ENCODE assay signal across 12 cellular contexts in genomic region chr22:24435323-24435645, GRCh38. TPM values are rescaled to one million over a fixed set of nuclear protein-coding genes. Genes with fewer than 3 reads are reported as not detected.
DNase-seq lines count a peak whose midpoint lies in the region; ATAC-seq and TF ChIP-seq lines count a peak whose summit lies in the region.
"Had no signal": no experiment of that assay in that cellular context is flagged by ENCODE, and none has a peak within 500 bp of the region (broad histone marks: within the 10 kb centered on the region; RNA-seq: fewer than 3 reads in every experiment).

No MANE protein-coding gene starts in this region.

- H3K4me1 ChIP-seq in left ventricle myocardium inferior (peaks cover 74% of the 10 kb centered on the region), upper lobe of right lung (peaks cover 45% of the 10 kb centered on the region)

- peaks cover 79% of the 10 kb centered on the region for H3K4me1 Mint-ChIP-seq in activated CD4-positive, alpha-beta memory T cell treated with anti-CD3 and anti-CD28 coated beads for 36 hours (ENCODE audit: low read depth)
- peaks cover 53% of the 10 kb centered on the region for H3K4me1 Mint-ChIP-seq in memory B cell

- intact Hi-C loops in left ventricle myocardium inferior (cut with micrococcal nuclease), result no loop called here
- intact Hi-C loops in left ventricle myocardium superior (cut with micrococcal nuclease), result no loop called here
- intact Hi-C loops in activated CD4-positive, alpha-beta memory T cell treated with anti-CD3 and anti-CD28 coated beads for 36 hours (cut with micrococcal nuclease), result loop anchor here (2.0 kb wide), 1 partner anchor 34 kb away; no protein-coding TSS in a partner anchor
- intact Hi-C loops in upper lobe of right lung (cut with DNase I), result no loop called here

- no peaks in the 10 kb centered on the region for H3K27me3 ChIP-seq in left ventricle myocardium inferior (ENCODE audit: low read depth)
- H3K27me3 ChIP-seq in upper lobe of right lung, result no peaks in the 10 kb centered on the region
- H3K27me3 ChIP-seq: vagina had no signal

- no peak for DNase-seq in left ventricle myocardium inferior
- DNase-seq in left ventricle myocardium superior, result no peak
- no peak for DNase-seq in activated CD4-positive, alpha-beta memory T cell treated with anti-CD3 and anti-CD28 coated beads for 36 hours
- no peak for DNase-seq in memory B cell (ENCODE audit: low spot score in 2 of 2)
- no peak for DNase-seq in upper lobe of right lung
- no peak for DNase-seq in inferior parietal cortex (ENCODE audit: extremely low spot score)
- DNase-seq: GOT3, NCI-H1694 had no signal

- H3K27ac Mint-ChIP-seq in activated CD4-positive, alpha-beta memory T cell treated with anti-CD3 and anti-CD28 coated beads for 36 hours, result peak overlapping the region; percentile 100
- H3K27ac Mint-ChIP-seq in memory B cell, result peak overlapping the region; percentile 97

- no peak overlapping the region for H3K4me3 ChIP-seq in left ventricle myocardium inferior
- H3K4me3 ChIP-seq in upper lobe of right lung, result no peak overlapping the region
- H3K4me3 ChIP-seq: vagina had no signal

- H3K27me3 Mint-ChIP-seq in activated CD4-positive, alpha-beta memory T cell treated with anti-CD3 and anti-CD28 coated beads for 36 hours, result no peaks in the 10 kb centered on the region
- no peaks in the 10 kb centered on the region for H3K27me3 Mint-ChIP-seq in memory B cell

- H3K9me3 ChIP-seq in left ventricle myocardium inferior (replicated peaks) (no peaks in the 10 kb centered on the region), upper lobe of right lung (no peaks in the 10 kb centered on the region)
- H3K9me3 ChIP-seq: vagina had no signal

- peak overlapping the region; percentile 69 for H3K4me3 Mint-ChIP-seq in activated CD4-positive, alpha-beta memory T cell treated with anti-CD3 and anti-CD28 coated beads for 36 hours
- H3K4me3 Mint-ChIP-seq in memory B cell, result peak overlapping the region; percentile 78

- ATAC-seq in left ventricle myocardium superior, result no peak
- no peak for ATAC-seq in memory B cell (ENCODE audit: low read depth)
- ATAC-seq in upper lobe of right lung, result no peak
- ATAC-seq in HG03442 (IDR thresholded peaks at IDR 0.05; ENCODE audit: unreplicated experiment), result no peak
- no peak for ATAC-seq in HG03039 (IDR thresholded peaks at IDR 0.05; ENCODE audit: unreplicated experiment)
- ATAC-seq: SK-N-SH treated with all-trans-retinoic acid at 6 μM for 48 hours had no signal

- peaks cover 19% of the 10 kb centered on the region for H3K36me3 Mint-ChIP-seq in activated CD4-positive, alpha-beta memory T cell treated with anti-CD3 and anti-CD28 coated beads for 36 hours
- H3K36me3 Mint-ChIP-seq in memory B cell, result peaks cover 4% of the 10 kb centered on the region

- TF ChIP-seq CTCF in left ventricle myocardium inferior (IDR thresholded peaks at IDR 0.05; ENCODE audit: borderline replicate concordance), result no peak
- TF ChIP-seq CTCF in upper lobe of right lung (IDR thresholded peaks at IDR 0.05), result no peak

- CTCF ChIA-PET in activated CD4-positive, alpha-beta memory T cell treated with anti-CD3 and anti-CD28 coated beads for 36 hours (lab: Charles Lee), result interaction anchor here (1.0 to 2.9 kb wide), 8 partner anchors 9 to 90 kb away, joined by 3 to 22 read pairs (median 6); no protein-coding TSS in a partner anchor

- H3K27ac ChIP-seq in left ventricle myocardium inferior (replicated peaks) (peak overlapping the region; percentile 79), upper lobe of right lung (peak overlapping the region; percentile 63)

- POLR2A ChIA-PET in activated CD4-positive, alpha-beta memory T cell treated with anti-CD3 and anti-CD28 coated beads for 36 hours (lab: Charles Lee), result interaction anchor here (0.9 to 3.2 kb wide), 7 partner anchors 9 to 120 kb away, joined by 3 to 21 read pairs (median 5); partner anchors contain the start of genes ADORA2A and GUCD1

- no peaks in the 10 kb centered on the region for H3K9me3 Mint-ChIP-seq in activated CD4-positive, alpha-beta memory T cell treated with anti-CD3 and anti-CD28 coated beads for 36 hours
- no peaks in the 10 kb centered on the region for H3K9me3 Mint-ChIP-seq in memory B cell

- H3K36me3 ChIP-seq in left ventricle myocardium inferior, result no peaks in the 10 kb centered on the region
- no peaks in the 10 kb centered on the region for H3K36me3 ChIP-seq in upper lobe of right lung
- H3K36me3 ChIP-seq: vagina had no signal

RNA-seq across cellular contexts. Expression of gene ADORA2A, which starts 7.9 kb away (rescaled TPM):
- total RNA-seq in left ventricle myocardium inferior (3.6 TPM), left ventricle myocardium superior (4.1 TPM), upper lobe of right lung (17.2 TPM)
- 10 to 100 TPM; 30.5 to 33.0 TPM for total RNA-seq in activated CD4-positive, alpha-beta memory T cell treated with anti-CD3 and anti-CD28 coated beads for 36 hours

RNA-seq across cellular contexts. Expression of gene UPB1, which starts 59.8 kb away (rescaled TPM):
- 1.1 TPM for total RNA-seq in left ventricle myocardium inferior
- 0.97 TPM for total RNA-seq in left ventricle myocardium superior
- under 1 TPM; 0.19 to 0.31 TPM for total RNA-seq in activated CD4-positive, alpha-beta memory T cell treated with anti-CD3 and anti-CD28 coated beads for 36 hours
- total RNA-seq in upper lobe of right lung, result 1.5 TPM
- total RNA-seq: vagina had no signal
